Comparison of ENCODE assay signal across 20 cellular contexts in the genomic region with DNA sequence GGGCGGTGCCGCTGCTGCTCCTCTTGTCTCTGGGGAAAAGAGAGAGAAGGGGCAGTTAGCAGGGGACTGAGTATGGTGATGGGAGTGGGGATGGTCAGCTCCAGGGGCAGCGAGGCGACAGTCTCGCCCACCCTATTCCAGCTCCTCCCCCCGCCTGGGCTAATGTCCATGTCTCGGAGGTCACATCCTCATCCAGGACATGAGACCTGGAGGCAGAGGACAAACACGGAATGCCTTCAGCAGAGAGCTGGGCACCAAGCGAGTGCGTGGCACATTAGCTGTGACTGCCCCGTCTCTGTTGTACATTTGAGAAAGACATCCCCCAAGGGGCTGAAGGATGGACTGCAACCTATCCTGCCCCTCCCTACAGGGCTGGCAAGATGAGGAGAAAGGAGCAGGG. TPM values are rescaled to one million over a fixed set of nuclear protein-coding genes. Genes with fewer than 3 reads are reported as not detected.
DNase-seq lines count a peak whose midpoint lies in the region; ATAC-seq and TF ChIP-seq lines count a peak whose summit lies in the region.
"Had no signal": no experiment of that assay in that cellular context is flagged by ENCODE, and none has a peak within 500 bp of the region (broad histone marks: within the 10 kb centered on the region; RNA-seq: fewer than 3 reads in every experiment).

No MANE protein-coding gene starts in this region.

- peak overlapping the region; percentile 80 for H4K8ac ChIP-seq in mesenchymal stem cell (ENCODE audit: low read length)

- 97% methylated on average over 10 of the region's 11 CpGs for WGBS in mesenchymal stem cell

- H3K14ac ChIP-seq in mesenchymal stem cell (ENCODE audit: low read length in 2 of 2): no peak overlapping the region

- peaks cover 16% of the 10 kb centered on the region for H3K4me1 ChIP-seq in mesenchymal stem cell (ENCODE audit: control insufficient read depth, insufficient read depth, low read depth, low read length)

- peak overlapping the region; percentile 80 for H4K91ac ChIP-seq in mesenchymal stem cell (ENCODE audit: low read length)

- H3K4ac ChIP-seq in mesenchymal stem cell (ENCODE audit: low read depth in 1 of 2, low read length in 2 of 2): no peak overlapping the region

- H3K4me3 ChIP-seq in mesenchymal stem cell (ENCODE audit: insufficient read depth in 1 of 2, low read depth in 1 of 2, low read length in 2 of 2): no peak overlapping the region
- H3K4me3 ChIP-seq: HAP-1, Peyer's patch, SJCRH30 had no signal

- no peak for TF ChIP-seq CTCF in WTC11 (IDR thresholded peaks at IDR 0.05)

- no peak overlapping the region for H2BK120ac ChIP-seq in mesenchymal stem cell (ENCODE audit: low read depth, low read length)

- H3K27me3 ChIP-seq in mesenchymal stem cell (ENCODE audit: control insufficient read depth in 1 of 2, insufficient read depth in 1 of 2, low read length in 2 of 2): no peaks in the 10 kb centered on the region
- H3K27me3 ChIP-seq: Peyer's patch, SJCRH30 had no signal

- H3K4me1 Mint-ChIP-seq in stimulated activated naive CD8-positive, alpha-beta T cell treated with anti-CD3 and anti-CD28 coated beads, Interleukin-15, Interleukin-2, amounts not matched to agents 100 ng/mL and 50 ng/mL, for 24 hours (ENCODE audit: low read depth): peaks cover 9% of the 10 kb centered on the region
- H3K4me1 Mint-ChIP-seq in WTC11: peaks cover 16% of the 10 kb centered on the region

- no peak overlapping the region for H3K9ac ChIP-seq in mesenchymal stem cell (ENCODE audit: low read length)
- H3K9ac ChIP-seq: KMS-11 had no signal

- H3K36me3 Mint-ChIP-seq in stimulated activated naive CD8-positive, alpha-beta T cell treated with anti-CD3 and anti-CD28 coated beads, Interleukin-15, Interleukin-2, amounts not matched to agents 100 ng/mL and 50 ng/mL, for 24 hours (ENCODE audit: low read depth): peaks cover 5% of the 10 kb centered on the region
- peaks cover 12% of the 10 kb centered on the region for H3K36me3 Mint-ChIP-seq in WTC11

- H3K79me1 ChIP-seq in mesenchymal stem cell (replicated peaks; ENCODE audit: low read length, poor library complexity, severe bottlenecking): peaks cover 23% of the 10 kb centered on the region

- peak overlapping the region; percentile 21 for H3K27ac Mint-ChIP-seq in stimulated activated naive CD8-positive, alpha-beta T cell treated with anti-CD3 and anti-CD28 coated beads, Interleukin-15, Interleukin-2, amounts not matched to agents 100 ng/mL and 50 ng/mL, for 24 hours
- H3K27ac Mint-ChIP-seq in WTC11: peak overlapping the region; percentile 91
- H3K27ac Mint-ChIP-seq: CD4-positive, alpha-beta T cell had no signal

- peaks cover 39 to 53% of the 10 kb centered on the region in 2 experiments for H3K36me3 ChIP-seq in mesenchymal stem cell (ENCODE audit: control insufficient read depth in 1 of 2, insufficient read depth in 2 of 2, low read depth in 1 of 2, low read length in 2 of 2)
- H3K36me3 ChIP-seq: SJCRH30 had no signal

- no peaks in the 10 kb centered on the region for H3K9me3 Mint-ChIP-seq in stimulated activated naive CD8-positive, alpha-beta T cell treated with anti-CD3 and anti-CD28 coated beads, Interleukin-15, Interleukin-2, amounts not matched to agents 100 ng/mL and 50 ng/mL, for 24 hours
- no peaks in the 10 kb centered on the region for H3K9me3 Mint-ChIP-seq in WTC11
- H3K9me3 Mint-ChIP-seq: CD4-positive, alpha-beta T cell had no signal

- H3K4me2 ChIP-seq in mesenchymal stem cell (ENCODE audit: low read length, poor library complexity, severe bottlenecking): no peak overlapping the region
- H3K4me2 ChIP-seq: KMS-11 had no signal

- no peak overlapping the region for H3K27ac ChIP-seq in mesenchymal stem cell (ENCODE audit: low read length, poor library complexity, severe bottlenecking)
- H3K27ac ChIP-seq: KMS-11, Peyer's patch, SJCRH30 had no signal

- CTCF ChIA-PET in WTC11 (lab: Charles Lee): interaction anchor here (0.6 to 9.0 kb wide), 7 partner anchors 9 to 142 kb away, joined by 3 to 136 read pairs (median 4); no protein-coding TSS in a partner anchor

- no peaks in the 10 kb centered on the region for H3K27me3 Mint-ChIP-seq in stimulated activated naive CD8-positive, alpha-beta T cell treated with anti-CD3 and anti-CD28 coated beads, Interleukin-15, Interleukin-2, amounts not matched to agents 100 ng/mL and 50 ng/mL, for 24 hours
- H3K27me3 Mint-ChIP-seq in WTC11 (ENCODE audit: low read depth): no peaks in the 10 kb centered on the region; the same call in 1 of the 2 replicates
- H3K27me3 Mint-ChIP-seq: CD4-positive, alpha-beta T cell had no signal

- H2AFZ ChIP-seq in mesenchymal stem cell (ENCODE audit: low read depth, low read length): no peak overlapping the region

- no peak overlapping the region for H2BK12ac ChIP-seq in mesenchymal stem cell (ENCODE audit: low read length in 2 of 2)

- no peak overlapping the region for H2BK5ac ChIP-seq in mesenchymal stem cell (ENCODE audit: low read depth, low read length, poor library complexity, severe bottlenecking)

- no peak overlapping the region for H3K4me3 Mint-ChIP-seq in stimulated activated naive CD8-positive, alpha-beta T cell treated with anti-CD3 and anti-CD28 coated beads, Interleukin-15, Interleukin-2, amounts not matched to agents 100 ng/mL and 50 ng/mL, for 24 hours
- H3K4me3 Mint-ChIP-seq in WTC11: no peak overlapping the region
- H3K4me3 Mint-ChIP-seq: CD4-positive, alpha-beta T cell had no signal

- no peak overlapping the region for H3K18ac ChIP-seq in mesenchymal stem cell (ENCODE audit: low read depth in 1 of 2, low read length in 2 of 2)

- no peak overlapping the region for H2BK15ac ChIP-seq in mesenchymal stem cell (ENCODE audit: low read depth, poor library complexity, severe bottlenecking)

- no peak for ATAC-seq in stimulated activated naive CD8-positive, alpha-beta T cell treated with anti-CD3 and anti-CD28 coated beads, Interleukin-15, Interleukin-2, amounts not matched to agents 100 U/mL and 50 U/mL, for 24 hours
- ATAC-seq in WTC11: no peak
- ATAC-seq in GM19328 (IDR thresholded peaks at IDR 0.05; ENCODE audit: unreplicated experiment): no peak
- ATAC-seq in HG03565 (IDR thresholded peaks at IDR 0.05; ENCODE audit: unreplicated experiment): no peak
- no peak for ATAC-seq in GM21447 (IDR thresholded peaks at IDR 0.05; ENCODE audit: unreplicated experiment)

- H3K23ac ChIP-seq in mesenchymal stem cell (ENCODE audit: low read length in 2 of 2): no peak overlapping the region

- H3K9me3 ChIP-seq in mesenchymal stem cell (ENCODE audit: control insufficient read depth, low read length): no peaks in the 10 kb centered on the region
- H3K9me3 ChIP-seq: HAP-1, Peyer's patch, SJCRH30 had no signal

- H2AK5ac ChIP-seq in mesenchymal stem cell (ENCODE audit: low read length, severe bottlenecking): no peak overlapping the region

- no peak for DNase-seq in stimulated activated naive CD8-positive, alpha-beta T cell treated with anti-CD3 and anti-CD28 coated beads, Interleukin-15, Interleukin-2, amounts not matched to agents 100 U/mL and 50 U/mL, for 24 hours
- DNase-seq in WTC11 (ENCODE audit: low spot score) (no peak), mesenchymal stem cell (no peak), NCI-H1092 (lab: John Stamatoyannopoulos, UW) (no peak)
- DNase-seq: CD4-positive, alpha-beta T cell; DMS153; IMR-90; NCI-H1694; NCI-H2081 treated with DMSO at 0.1 percent for 48 hours; NCI-H2171 treated with DMSO at 0.1 percent for 48 hours; NCI-H524 treated with DMSO at 0.1 percent for 48 hours; NCI-H82; Peyer's patch; SJCRH30 had no signal

- POLR2A ChIA-PET in WTC11 (lab: Charles Lee): interaction anchor here (1.3 kb wide), 1 partner anchor 22 kb away, joined by 3 read pairs; no protein-coding TSS in a partner anchor

TF ChIP-seq in WTC11, 78 proteins besides CTCF, POLR2A, EP300 and RAD21 (continues in another document):
- no peak for TF ChIP-seq RELA (CRISPR knock-in tag; IDR thresholded peaks at IDR 0.05; ENCODE audit: borderline replicate concordance)
- TF ChIP-seq, protein P1, sequence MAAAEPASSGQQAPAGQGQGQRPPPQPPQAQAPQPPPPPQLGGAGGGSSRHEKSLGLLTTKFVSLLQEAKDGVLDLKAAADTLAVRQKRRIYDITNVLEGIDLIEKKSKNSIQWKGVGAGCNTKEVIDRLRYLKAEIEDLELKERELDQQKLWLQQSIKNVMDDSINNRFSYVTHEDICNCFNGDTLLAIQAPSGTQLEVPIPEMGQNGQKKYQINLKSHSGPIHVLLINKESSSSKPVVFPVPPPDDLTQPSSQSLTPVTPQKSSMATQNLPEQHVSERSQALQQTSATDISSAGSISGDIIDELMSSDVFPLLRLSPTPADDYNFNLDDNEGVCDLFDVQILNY (CRISPR knock-in tag; IDR thresholded peaks at IDR 0.05): no peak
- no peak for TF ChIP-seq NR3C1 (CRISPR knock-in tag; conservative IDR thresholded peaks at IDR 0.05; ENCODE audit: low read depth)
- no peak for TF ChIP-seq GRHL2 (CRISPR knock-in tag; IDR thresholded peaks at IDR 0.05; ENCODE audit: insufficient replicate concordance, severe bottlenecking)
- TF ChIP-seq, protein P2, sequence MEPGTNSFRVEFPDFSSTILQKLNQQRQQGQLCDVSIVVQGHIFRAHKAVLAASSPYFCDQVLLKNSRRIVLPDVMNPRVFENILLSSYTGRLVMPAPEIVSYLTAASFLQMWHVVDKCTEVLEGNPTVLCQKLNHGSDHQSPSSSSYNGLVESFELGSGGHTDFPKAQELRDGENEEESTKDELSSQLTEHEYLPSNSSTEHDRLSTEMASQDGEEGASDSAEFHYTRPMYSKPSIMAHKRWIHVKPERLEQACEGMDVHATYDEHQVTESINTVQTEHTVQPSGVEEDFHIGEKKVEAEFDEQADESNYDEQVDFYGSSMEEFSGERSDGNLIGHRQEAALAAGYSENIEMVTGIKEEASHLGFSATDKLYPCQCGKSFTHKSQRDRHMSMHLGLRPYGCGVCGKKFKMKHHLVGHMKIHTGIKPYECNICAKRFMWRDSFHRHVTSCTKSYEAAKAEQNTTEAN (CRISPR knock-in tag; IDR thresholded peaks at IDR 0.05): no peak
- no peak for TF ChIP-seq TEAD1 (CRISPR knock-in tag; IDR thresholded peaks at IDR 0.05)
- TF ChIP-seq, protein P3, sequence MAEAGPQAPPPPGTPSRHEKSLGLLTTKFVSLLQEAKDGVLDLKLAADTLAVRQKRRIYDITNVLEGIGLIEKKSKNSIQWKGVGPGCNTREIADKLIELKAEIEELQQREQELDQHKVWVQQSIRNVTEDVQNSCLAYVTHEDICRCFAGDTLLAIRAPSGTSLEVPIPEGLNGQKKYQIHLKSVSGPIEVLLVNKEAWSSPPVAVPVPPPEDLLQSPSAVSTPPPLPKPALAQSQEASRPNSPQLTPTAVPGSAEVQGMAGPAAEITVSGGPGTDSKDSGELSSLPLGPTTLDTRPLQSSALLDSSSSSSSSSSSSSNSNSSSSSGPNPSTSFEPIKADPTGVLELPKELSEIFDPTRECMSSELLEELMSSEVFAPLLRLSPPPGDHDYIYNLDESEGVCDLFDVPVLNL (CRISPR knock-in tag; IDR thresholded peaks at IDR 0.05; ENCODE audit: borderline replicate concordance, low read depth): no peak

RNA-seq across cellular contexts. Expression of a gene that starts 9.1 kb away (rescaled TPM):
- total RNA-seq in WTC11 (2021): 29.4 to 49.5 TPM (median 32.2 TPM) in 3 replicates
- 7.2 TPM for polyA plus RNA-seq in mesenchymal stem cell (2013, experiment 1 of 2)
- polyA plus RNA-seq in mesenchymal stem cell (2013, experiment 2 of 2): 7.0 TPM

RNA-seq across cellular contexts. Expression of a gene that starts 34.4 kb away (rescaled TPM):
- total RNA-seq in WTC11 (2021): 30.4 to 37.7 TPM (median 33.0 TPM) in 3 replicates
- 16.8 TPM for polyA plus RNA-seq in mesenchymal stem cell (2013, experiment 1 of 2)
- 18.0 TPM for polyA plus RNA-seq in mesenchymal stem cell (2013, experiment 2 of 2)

RNA-seq across cellular contexts. Expression of a gene that starts 52.8 kb away (rescaled TPM):
- 7.0 to 8.1 TPM (median 7.3 TPM) in 3 replicates for total RNA-seq in WTC11 (2021)
- 10.7 TPM for polyA plus RNA-seq in mesenchymal stem cell (2013, experiment 1 of 2)
- polyA plus RNA-seq in mesenchymal stem cell (2013, experiment 2 of 2): 11.4 TPM
